Comparison of ENCODE assay signal across 7 cellular contexts in the genomic region with DNA sequence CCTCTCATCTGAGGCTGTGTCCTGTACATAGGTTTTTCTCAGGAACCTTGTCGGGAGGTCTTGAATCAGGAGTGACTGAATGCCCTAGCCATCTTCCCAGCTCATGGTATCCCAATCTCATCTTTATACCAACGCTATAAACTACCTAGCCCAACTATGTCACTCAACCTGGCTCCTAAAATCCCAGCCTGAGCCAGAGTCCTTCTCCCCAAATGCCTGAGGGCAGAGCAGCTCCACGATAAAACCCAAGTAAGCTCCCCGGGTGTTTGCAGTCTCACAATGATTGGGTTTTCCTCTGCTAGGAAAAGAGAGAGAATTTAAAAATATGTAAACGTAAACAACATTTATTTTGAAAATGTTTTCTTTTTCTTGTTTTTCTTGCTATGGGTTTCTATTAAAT.
"Had no signal": no experiment of that assay in that cellular context is flagged by ENCODE, and none has a peak within 500 bp of the region (broad histone marks: within the 10 kb centered on the region; RNA-seq: fewer than 3 reads in every experiment).

No MANE protein-coding gene starts in this region.

- DNase-seq: GDM1, GF-D8 had no signal

- FAIRE-seq: G401.6, GM12878, GM12891, GM18507, GM19239 had no signal

- H3K4me3 ChIP-seq: GM12878 had no signal
